Comparison of ENCODE assay signal across 16 cellular contexts in the genomic region with DNA sequence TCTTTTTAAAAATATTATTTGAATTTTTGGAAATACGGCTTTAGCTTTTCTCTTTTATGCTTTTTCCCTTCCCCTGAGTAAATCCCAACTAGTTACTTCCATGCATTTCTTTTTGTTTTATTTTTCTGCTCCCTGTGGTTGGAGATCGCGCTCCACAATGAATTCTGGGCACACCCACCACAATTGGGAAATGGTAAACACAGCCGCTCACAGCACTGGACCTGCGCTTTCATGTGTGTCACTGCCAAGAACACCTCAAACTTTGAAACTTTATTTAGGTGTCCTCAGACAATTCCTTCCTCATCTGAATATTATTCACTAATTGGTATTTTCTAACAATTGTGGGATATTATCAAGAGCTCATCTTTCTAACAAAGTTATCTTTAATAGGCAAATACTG.
"Had no signal": no experiment of that assay in that cellular context is flagged by ENCODE, and none has a peak within 500 bp of the region (broad histone marks: within the 10 kb centered on the region; RNA-seq: fewer than 3 reads in every experiment).

No MANE protein-coding gene starts in this region.

- H3K36me3 Mint-ChIP-seq: natural killer cell; stimulated activated effector memory CD8-positive, alpha-beta T cell treated with anti-CD3 and anti-CD28 coated beads, Interleukin-12 subunit alpha, Interleukin-12 subunit beta, amount 100 ng/mL, for 72 hours; type B pancreatic cell had no signal

- H3K4me3 Mint-ChIP-seq: dendritic cell treated with granulocyte-macrophage colony-stimulating factor and Interleukin-4, amounts not matched to agents 40 ng/mL and 50 ng/mL, for 4 days; natural killer cell; stimulated activated effector memory CD8-positive, alpha-beta T cell treated with anti-CD3 and anti-CD28 coated beads, Interleukin-12 subunit alpha, Interleukin-12 subunit beta, amount 100 ng/mL, for 72 hours; type B pancreatic cell had no signal

- H3K9me3 ChIP-seq: pancreas, suprapubic skin, thyroid gland, uterus had no signal

- H3K4me1 ChIP-seq: pancreas, suprapubic skin, thyroid gland, uterus had no signal

- H3K27ac Mint-ChIP-seq: dendritic cell treated with granulocyte-macrophage colony-stimulating factor and Interleukin-4, amounts not matched to agents 40 ng/mL and 50 ng/mL, for 4 days; natural killer cell; stimulated activated effector memory CD8-positive, alpha-beta T cell treated with anti-CD3 and anti-CD28 coated beads, Interleukin-12 subunit alpha, Interleukin-12 subunit beta, amount 100 ng/mL, for 72 hours; type B pancreatic cell had no signal

- ATAC-seq: natural killer cell; pancreas; right cardiac atrium; stimulated activated effector memory CD8-positive, alpha-beta T cell treated with anti-CD3 and anti-CD28 coated beads, Interleukin-12 subunit alpha, Interleukin-12 subunit beta, amount 100 ng/mL, for 72 hours; stimulated activated naive CD8-positive, alpha-beta T cell treated with anti-CD3 and anti-CD28 coated beads, Interleukin-15, Interleukin-2, amounts not matched to agents 100 U/mL and 50 U/mL, for 24 hours had no signal

- H3K4me3 ChIP-seq: pancreas, suprapubic skin, thyroid gland, uterus had no signal

- H3K27me3 Mint-ChIP-seq: type B pancreatic cell had no signal

- H3K27me3 ChIP-seq: pancreas, suprapubic skin, thyroid gland, uterus had no signal

- DNase-seq: foreskin melanocyte; hippocampal formation; mammary epithelial cell; natural killer cell; occipital lobe; pancreas; right cardiac atrium; stimulated activated CD4-positive, alpha-beta T cell treated with anti-CD3 and anti-CD28 coated beads, Interleukin-4, amount 100 ng/mL, for 1 hour; stimulated activated CD8-positive, alpha-beta memory T cell treated with anti-CD3 and anti-CD28 coated beads, Interleukin-4, amount 100 ng/mL, for 48 hours; stimulated activated naive CD8-positive, alpha-beta T cell treated with anti-CD3 and anti-CD28 coated beads, Interleukin-15, Interleukin-2, amounts not matched to agents 100 U/mL and 50 U/mL, for 24 hours; thyroid gland; uterus had no signal

- H3K4me1 Mint-ChIP-seq: natural killer cell; stimulated activated effector memory CD8-positive, alpha-beta T cell treated with anti-CD3 and anti-CD28 coated beads, Interleukin-12 subunit alpha, Interleukin-12 subunit beta, amount 100 ng/mL, for 72 hours had no signal

- H3K9me3 Mint-ChIP-seq: natural killer cell, type B pancreatic cell had no signal

- H3K36me3 ChIP-seq: pancreas, suprapubic skin, thyroid gland, uterus had no signal
